8 cellular contexts compared by ENCODE assay signal in genomic region chr3:47781685-47782537, GRCh38. TPM values are rescaled to one million over a fixed set of nuclear protein-coding genes. Genes with fewer than 3 reads are reported as not detected.
A peak's percentile ranks its signal among the peaks of the same experiment; 100 is the strongest.
DNase-seq lines count a peak whose midpoint lies in the region; ATAC-seq and TF ChIP-seq lines count a peak whose summit lies in the region.

Gene SMARCC1, minus strand, starts transcription at chr3:47781893. Its CDS starts 96 bp downstream, at chr3:47781797.

- no peaks in the 10 kb centered on the region for H3K36me3 Mint-ChIP-seq in activated naive CD4-positive, alpha-beta T cell treated with anti-CD3 and anti-CD28 coated beads, Interleukin-2, amount 50 U/mL, for 24 hours

- POLR2A ChIA-PET in SK-N-SH (lab: Yijun Ruan, JAX), result interaction anchor here (0.8 kb wide), 1 partner anchor 21 kb away, joined by 3 read pairs; no protein-coding TSS in a partner anchor

- H3K36me3 ChIP-seq in GM06990 (ENCODE audit: control insufficient read depth, insufficient read depth, low read length) (no peaks in the 10 kb centered on the region; the same call in 1 of the 2 replicates), SK-N-SH (replicated peaks in 1 of 2; ENCODE audit: control insufficient read depth in 1 of 2, insufficient read depth in 2 of 2, low read length in 1 of 2) (peaks cover 0 to 6% of the 10 kb centered on the region in 2 experiments), testis (ENCODE audit: low read depth, missing control alignments) (no peaks in the 10 kb centered on the region)

- H3K4me3 Mint-ChIP-seq in activated naive CD4-positive, alpha-beta T cell treated with anti-CD3 and anti-CD28 coated beads, Interleukin-2, amount 50 U/mL, for 24 hours, result peak within 1 kb of the TSS; percentile 95

- H3K27ac ChIP-seq in SK-N-SH (ENCODE audit: low read depth in 2 of 2, low read length in 1 of 2) (peak within 1 kb of the TSS; percentile 90 to 93), testis (peak within 1 kb of the TSS; percentile 89 to 95)

- H3K9me2 ChIP-seq in SK-N-SH, result no peaks in the 10 kb centered on the region

- peak within 1 kb of the TSS; percentile 98 for H3K9ac ChIP-seq in SK-N-SH

- intact Hi-C loops in testis (cut with DNase I; ENCODE audit: low total_unique reads), result no loop called here

- TF ChIP-seq POLR2A in testis (IDR thresholded peaks at IDR 0.05), result peak; percentile 56

- peak within 1 kb of the TSS; percentile 97 for H3K4me2 ChIP-seq in SK-N-SH

- ATAC-seq in HG02571 (IDR thresholded peaks at IDR 0.05; ENCODE audit: unreplicated experiment) (peak; percentile 76), omental fat pad (ENCODE audit: low FRiP score) (peak; percentile 97)

- no peak for TF ChIP-seq RAD21 in SK-N-SH (IDR thresholded peaks at IDR 0.05; ENCODE audit: low read length)

- no peak for TF ChIP-seq CTCF in GM06990 (IDR thresholded peaks at IDR 0.05; ENCODE audit: insufficient read depth, low read length, poor library complexity, severe bottlenecking)
- TF ChIP-seq CTCF in SK-N-SH (IDR thresholded peaks at IDR 0.05), result no peak
- no peak for TF ChIP-seq CTCF in omental fat pad (IDR thresholded peaks at IDR 0.05)
- peak in 2 of 3 experiments; percentile 10 to 24 for TF ChIP-seq CTCF in testis (IDR thresholded peaks at IDR 0.05)

- DNase-seq in GM06990 (ENCODE audit: extremely low read depth, insufficient read length) (peak; percentile 99), NCI-H1048 (lab: John Stamatoyannopoulos, UW) (peak; percentile 94), SK-N-SH (peak; percentile 99), glomerular endothelial cell (ENCODE audit: extremely low read depth, low read depth, low spot score) (peak; percentile 58), omental fat pad (ENCODE audit: low spot score) (peak; percentile 83), testis (peak; percentile 98)

- H3K9me3 ChIP-seq in SK-N-SH (no peaks in the 10 kb centered on the region), testis (no peaks in the 10 kb centered on the region)

- no peaks in the 10 kb centered on the region for H3K9me3 Mint-ChIP-seq in activated naive CD4-positive, alpha-beta T cell treated with anti-CD3 and anti-CD28 coated beads, Interleukin-2, amount 50 U/mL, for 24 hours

- H3K4me1 Mint-ChIP-seq in activated naive CD4-positive, alpha-beta T cell treated with anti-CD3 and anti-CD28 coated beads, Interleukin-2, amount 50 U/mL, for 24 hours, result peaks cover 21% of the 10 kb centered on the region

- peaks cover 30% of the 10 kb centered on the region for H3F3A ChIP-seq in SK-N-SH (replicated peaks; ENCODE audit: insufficient read depth)

- H3K27me3 Mint-ChIP-seq in activated naive CD4-positive, alpha-beta T cell treated with anti-CD3 and anti-CD28 coated beads, Interleukin-2, amount 50 U/mL, for 24 hours, result no peaks in the 10 kb centered on the region

- H4K20me1 ChIP-seq in SK-N-SH (ENCODE audit: insufficient read depth), result peaks cover 38% of the 10 kb centered on the region

- H3K27me3 ChIP-seq in GM06990 (replicated peaks; ENCODE audit: control insufficient read depth, insufficient read depth, low read length), result no peaks in the 10 kb centered on the region
- no peaks in the 10 kb centered on the region for H3K27me3 ChIP-seq in SK-N-SH (ENCODE audit: insufficient read depth)
- H3K27me3 ChIP-seq in testis, result no peaks in the 10 kb centered on the region

- H3K27ac Mint-ChIP-seq in activated naive CD4-positive, alpha-beta T cell treated with anti-CD3 and anti-CD28 coated beads, Interleukin-2, amount 50 U/mL, for 24 hours, result peak within 1 kb of the TSS; percentile 98

- 2% methylated on average over 11 of the region's 83 CpGs for WGBS in SK-N-SH (ENCODE audit: low lambda C conversion rate)
- WGBS in testis, 2 donors, result 0% methylated on average over 60 to 83 of the region's 83 CpGs

- 0 out of 4 replicates have a peak, but pooled peaks of 1 of the 2 experiments have one; percentile 25 for TF ChIP-seq EP300 in SK-N-SH (IDR thresholded peaks at IDR 0.05; ENCODE audit: borderline replicate concordance in 1 of 2, low read depth in 1 of 2, low read length in 1 of 2)

- peaks cover 54% of the 10 kb centered on the region for H3K79me2 ChIP-seq in SK-N-SH (ENCODE audit: insufficient read depth)

- H2AFZ ChIP-seq in SK-N-SH (ENCODE audit: low read depth), result peak within 1 kb of the TSS; percentile 92

- H3K4me1 ChIP-seq in SK-N-SH (ENCODE audit: control insufficient read depth in 1 of 2, insufficient read depth in 2 of 2, low read depth in 1 of 2, low read length in 1 of 2) (peaks cover 0 to 3% of the 10 kb centered on the region in 2 experiments; a peak in 2 of 4 replicates), testis (peaks cover 8% of the 10 kb centered on the region)

- CTCF ChIA-PET in SK-N-SH (lab: Yijun Ruan, JAX), result interaction anchor here (0.5 to 1.2 kb wide), 2 partner anchors 9 to 16 kb away, joined by 3 to 4 read pairs; no protein-coding TSS in a partner anchor

- H3K4me3 ChIP-seq in GM06990 (replicated peaks; ENCODE audit: low read depth, low read length), result peak within 1 kb of the TSS; percentile 95
- H3K4me3 ChIP-seq in SK-N-SH (ENCODE audit: low read depth in 2 of 2, low read length in 1 of 2), result peak within 1 kb of the TSS; percentile 67 to 99
- peak within 1 kb of the TSS; percentile 81 for H3K4me3 ChIP-seq in testis

TF ChIP-seq in SK-N-SH, 30 proteins besides CTCF, POLR2A, EP300 and RAD21 (continues in another document):
- peak; percentile 11; the same call in 1 of the 2 replicates for TF ChIP-seq RFX5 (IDR thresholded peaks at IDR 0.05; ENCODE audit: low read length)
- peak; percentile 51 for TF ChIP-seq YY1 (IDR thresholded peaks at IDR 0.05; ENCODE audit: low read depth)
- TF ChIP-seq MAX (IDR thresholded peaks at IDR 0.05; ENCODE audit: low read depth), result peak; percentile 3; the same call in 1 of the 2 replicates
- no peak for TF ChIP-seq SMC3 (IDR thresholded peaks at IDR 0.05; ENCODE audit: low read depth, low read length)
- TF ChIP-seq, protein P1, sequence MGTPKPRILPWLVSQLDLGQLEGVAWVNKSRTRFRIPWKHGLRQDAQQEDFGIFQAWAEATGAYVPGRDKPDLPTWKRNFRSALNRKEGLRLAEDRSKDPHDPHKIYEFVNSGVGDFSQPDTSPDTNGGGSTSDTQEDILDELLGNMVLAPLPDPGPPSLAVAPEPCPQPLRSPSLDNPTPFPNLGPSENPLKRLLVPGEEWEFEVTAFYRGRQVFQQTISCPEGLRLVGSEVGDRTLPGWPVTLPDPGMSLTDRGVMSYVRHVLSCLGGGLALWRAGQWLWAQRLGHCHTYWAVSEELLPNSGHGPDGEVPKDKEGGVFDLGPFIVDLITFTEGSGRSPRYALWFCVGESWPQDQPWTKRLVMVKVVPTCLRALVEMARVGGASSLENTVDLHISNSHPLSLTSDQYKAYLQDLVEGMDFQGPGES (IDR thresholded peaks at IDR 0.05; ENCODE audit: low read depth, low read length), result no peak
- TF ChIP-seq, protein P2, sequence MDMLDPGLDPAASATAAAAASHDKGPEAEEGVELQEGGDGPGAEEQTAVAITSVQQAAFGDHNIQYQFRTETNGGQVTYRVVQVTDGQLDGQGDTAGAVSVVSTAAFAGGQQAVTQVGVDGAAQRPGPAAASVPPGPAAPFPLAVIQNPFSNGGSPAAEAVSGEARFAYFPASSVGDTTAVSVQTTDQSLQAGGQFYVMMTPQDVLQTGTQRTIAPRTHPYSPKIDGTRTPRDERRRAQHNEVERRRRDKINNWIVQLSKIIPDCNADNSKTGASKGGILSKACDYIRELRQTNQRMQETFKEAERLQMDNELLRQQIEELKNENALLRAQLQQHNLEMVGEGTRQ (IDR thresholded peaks at IDR 0.05; ENCODE audit: borderline replicate concordance, low read depth, low read length), result no peak; the same call in 1 of the 2 replicates
- TF ChIP-seq, protein P3, sequence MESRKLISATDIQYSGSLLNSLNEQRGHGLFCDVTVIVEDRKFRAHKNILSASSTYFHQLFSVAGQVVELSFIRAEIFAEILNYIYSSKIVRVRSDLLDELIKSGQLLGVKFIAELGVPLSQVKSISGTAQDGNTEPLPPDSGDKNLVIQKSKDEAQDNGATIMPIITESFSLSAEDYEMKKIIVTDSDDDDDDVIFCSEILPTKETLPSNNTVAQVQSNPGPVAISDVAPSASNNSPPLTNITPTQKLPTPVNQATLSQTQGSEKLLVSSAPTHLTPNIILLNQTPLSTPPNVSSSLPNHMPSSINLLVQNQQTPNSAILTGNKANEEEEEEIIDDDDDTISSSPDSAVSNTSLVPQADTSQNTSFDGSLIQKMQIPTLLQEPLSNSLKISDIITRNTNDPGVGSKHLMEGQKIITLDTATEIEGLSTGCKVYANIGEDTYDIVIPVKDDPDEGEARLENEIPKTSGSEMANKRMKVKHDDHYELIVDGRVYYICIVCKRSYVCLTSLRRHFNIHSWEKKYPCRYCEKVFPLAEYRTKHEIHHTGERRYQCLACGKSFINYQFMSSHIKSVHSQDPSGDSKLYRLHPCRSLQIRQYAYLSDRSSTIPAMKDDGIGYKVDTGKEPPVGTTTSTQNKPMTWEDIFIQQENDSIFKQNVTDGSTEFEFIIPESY (IDR thresholded peaks at IDR 0.05; ENCODE audit: borderline replicate concordance, low read depth), result peak; percentile 84; the same call in 1 of the 2 replicates
- no peak for TF ChIP-seq GATA2 (CRISPR knock-in tag; IDR thresholded peaks at IDR 0.05)
- TF ChIP-seq POLR2AphosphoS5 (IDR thresholded peaks at IDR 0.05; ENCODE audit: low read depth, low read length), result peak; percentile 95
- TF ChIP-seq GABPA (IDR thresholded peaks at IDR 0.05; ENCODE audit: low read depth), result peak; percentile 65
- TF ChIP-seq, protein P4, sequence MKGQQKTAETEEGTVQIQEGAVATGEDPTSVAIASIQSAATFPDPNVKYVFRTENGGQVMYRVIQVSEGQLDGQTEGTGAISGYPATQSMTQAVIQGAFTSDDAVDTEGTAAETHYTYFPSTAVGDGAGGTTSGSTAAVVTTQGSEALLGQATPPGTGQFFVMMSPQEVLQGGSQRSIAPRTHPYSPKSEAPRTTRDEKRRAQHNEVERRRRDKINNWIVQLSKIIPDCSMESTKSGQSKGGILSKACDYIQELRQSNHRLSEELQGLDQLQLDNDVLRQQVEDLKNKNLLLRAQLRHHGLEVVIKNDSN (IDR thresholded peaks at IDR 0.05; ENCODE audit: borderline replicate concordance, low read depth), result no peak
- TF ChIP-seq TCF12 (IDR thresholded peaks at IDR 0.05), result no peak; the same call in 1 of the 2 replicates
- no peak for TF ChIP-seq RCOR1 (IDR thresholded peaks at IDR 0.05; ENCODE audit: low read length)
- no peak for TF ChIP-seq EZH2phosphoT487 (IDR thresholded peaks at IDR 0.05; ENCODE audit: borderline replicate concordance, low read depth)
- no peak for TF ChIP-seq JUND (IDR thresholded peaks at IDR 0.05)
- TF ChIP-seq ELF1 (IDR thresholded peaks at IDR 0.05), result peak; percentile 75

RNA-seq across cellular contexts. Expression of gene SMARCC1, which starts in this region (rescaled TPM):
- polyA plus RNA-seq in SK-N-SH (2012; rRNA removed), result 16.2 and 16.5 TPM in 2 replicates
- 20.1 and 22.7 TPM in 2 replicates for polyA plus RNA-seq in SK-N-SH (2012; cell fraction: cytosol; rRNA removed)
- 13.1 and 21.8 TPM in 2 replicates for polyA plus RNA-seq in SK-N-SH (2012; cell fraction: nucleus; rRNA removed)
- 54.0 and 63.1 TPM in 2 replicates for total RNA-seq in glomerular endothelial cell
- total RNA-seq in omental fat pad, result 10 to 100 TPM; 21.3 to 43.4 (median 32.2) TPM
- 10 to 100 TPM; 64.4 to 80.1 TPM for total RNA-seq in testis
- 48.1 TPM for polyA plus RNA-seq in testis (ENCODE audit: insufficient read depth, low read depth, low replicate concordance)

Comparison
In these comparisons a context has a peak if more than half of its experiments do, and no peak if none do; other contexts are left out.
1. Peak in every context shown above with its lines: DNase-seq, ATAC-seq, H3K4me3 ChIP-seq and H3K27ac ChIP-seq.
2. CTCF ChIP-seq: peak in testis (2 of 3); none in GM06990 (single experiment), SK-N-SH (single experiment) and omental fat pad (0 of 3).